Comparison of ENCODE assay signal across 1 cellular context in genomic region chr9:127707766-127708165, GRCh38.
A peak's percentile ranks its signal among the peaks of the same experiment; 100 is the strongest.
TF ChIP-seq lines count a peak whose summit lies in the region.

No MANE protein-coding gene starts in this region.

TF ChIP-seq in GM12878, 131 proteins besides CTCF, POLR2A, EP300 and RAD21:
- TF ChIP-seq RUNX3 (IDR thresholded peaks at IDR 0.05; ENCODE audit: low read length): 0 out of 2 replicates have a peak, but pooled peaks have one; percentile 28
- TF ChIP-seq HCFC1 (IDR thresholded peaks at IDR 0.05; ENCODE audit: low read length): no peak
- no peak for TF ChIP-seq IRF5 (IDR thresholded peaks at IDR 0.05; ENCODE audit: borderline replicate concordance)
- TF ChIP-seq ETV6 (conservative IDR thresholded peaks at IDR 0.05 in 1 of 2, IDR thresholded peaks at IDR 0.05 in 1 of 2; ENCODE audit: borderline replicate concordance in 1 of 2, low read depth in 1 of 2): no peak
